Comparison of ENCODE assay signal across 26 cellular contexts in the genomic region with DNA sequence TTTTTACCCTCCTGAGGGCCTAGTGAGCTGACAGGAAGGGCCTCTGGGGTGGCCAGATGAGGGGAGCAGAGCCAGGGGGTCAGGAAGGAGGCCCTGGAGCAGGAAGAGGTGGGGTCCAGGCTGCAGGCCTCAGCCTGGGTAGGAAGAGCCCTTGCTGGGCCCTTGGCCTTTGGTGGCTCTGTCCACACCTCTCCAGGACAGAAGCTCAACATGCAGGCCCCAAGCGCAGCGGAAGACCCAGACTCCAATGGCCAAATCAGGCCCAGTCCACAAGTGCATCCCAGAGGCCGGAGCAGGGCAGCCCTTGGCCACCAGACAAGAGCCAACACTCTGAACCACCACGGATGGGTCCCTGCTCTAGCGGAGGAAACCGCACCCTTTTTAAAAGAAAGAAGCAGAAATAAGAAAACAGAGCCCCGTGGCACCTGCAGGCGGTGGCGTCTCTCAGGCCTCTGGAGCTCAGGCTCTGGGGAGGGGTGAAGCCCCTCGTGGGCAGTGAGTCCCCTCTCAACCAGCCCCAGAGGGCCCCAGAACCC. TPM values are rescaled to one million over a fixed set of nuclear protein-coding genes. Genes with fewer than 3 reads are reported as not detected.
DNase-seq lines count a peak whose midpoint lies in the region; ATAC-seq and TF ChIP-seq lines count a peak whose summit lies in the region.
"Had no signal": no experiment of that assay in that cellular context is flagged by ENCODE, and none has a peak within 500 bp of the region (broad histone marks: within the 10 kb centered on the region; RNA-seq: fewer than 3 reads in every experiment).

No MANE protein-coding gene starts in this region.

- DNase-seq in posterior vena cava (ENCODE audit: low spot score) (peak; percentile 72), HPDE6-E6E7 (ENCODE audit: extremely low spot score) (no peak), foreskin melanocyte (no peak), MM.1S (no peak)
- no peak for DNase-seq in stimulated activated naive CD8-positive, alpha-beta T cell treated with anti-CD3 and anti-CD28 coated beads, Interleukin-15, Interleukin-2, amounts not matched to agents 100 U/mL and 50 U/mL, for 24 hours
- DNase-seq: activated CD4-positive, alpha-beta memory T cell treated with anti-CD3 and anti-CD28 coated beads for 36 hours; activated CD4-positive, CD25-positive, alpha-beta regulatory T cell; activated gamma-delta T cell; effector memory CD8-positive, alpha-beta T cell; glutamatergic neuron; HCEC 1CT; NCI-H1417; NCI-H526 treated with DMSO at 0.1 percent for 48 hours; RPMI8226; stimulated activated CD4-positive, alpha-beta T cell treated with anti-CD3 and anti-CD28 coated beads, Interleukin-4, amount 100 ng/mL, for 24 hours; stimulated activated naive CD8-positive, alpha-beta T cell treated with anti-CD3 and anti-CD28 coated beads, Interleukin-15, amount 100 ng/mL, for 72 hours; T-helper 9 cell had no signal

- H3K27ac ChIP-seq in BLaER1 (0 out of 2 replicates have a peak overlapping the region, but pooled peaks have one; percentile 40), cingulate gyrus (ENCODE audit: low read depth, low read length) (peak overlapping the region; percentile 65), layer of hippocampus (ENCODE audit: low read depth, low read length) (peak overlapping the region; percentile 78), MM.1S (ENCODE audit: low read length) (no peak overlapping the region)

- H3K9ac ChIP-seq in BLaER1 (no peak overlapping the region; the same call in 1 of the 2 replicates), MM.1S (ENCODE audit: low read length) (no peak overlapping the region)

- intact Hi-C loops in posterior vena cava (cut with DNase I): loop anchor here in 1 of 2 donors (10.0 kb wide), 1 partner anchor 62 kb away; no protein-coding TSS in a partner anchor

- ATAC-seq in stimulated activated naive CD8-positive, alpha-beta T cell treated with anti-CD3 and anti-CD28 coated beads, Interleukin-15, Interleukin-2, amounts not matched to agents 100 U/mL and 50 U/mL, for 24 hours: no peak
- ATAC-seq: effector memory CD8-positive, alpha-beta T cell; stimulated activated naive CD8-positive, alpha-beta T cell treated with anti-CD3 and anti-CD28 coated beads, Interleukin-15, amount 100 ng/mL, for 72 hours had no signal

- no peaks in the 10 kb centered on the region for H3K36me3 ChIP-seq in BLaER1
- H3K36me3 ChIP-seq in MM.1S (replicated peaks; ENCODE audit: insufficient read depth, low read length): no peaks in the 10 kb centered on the region
- H3K36me3 ChIP-seq: esophagus muscularis mucosa had no signal

- H3K9me2 ChIP-seq in MM.1S (replicated peaks; ENCODE audit: insufficient read depth, low read length): no peaks in the 10 kb centered on the region

- TF ChIP-seq CTCF in MM.1S (IDR thresholded peaks at IDR 0.05; ENCODE audit: low read length): no peak

- no peak overlapping the region for H3K4me3 ChIP-seq in BLaER1
- H3K4me3 ChIP-seq in MM.1S (ENCODE audit: low read length): no peak overlapping the region
- H3K4me3 ChIP-seq: esophagus muscularis mucosa, mucosa of descending colon had no signal

- no peaks in the 10 kb centered on the region for H3K79me2 ChIP-seq in MM.1S (ENCODE audit: low read length)

- no peaks in the 10 kb centered on the region for H3F3A ChIP-seq in MM.1S (ENCODE audit: insufficient read depth, low read length)

- H4K20me1 ChIP-seq in BLaER1 (no peaks in the 10 kb centered on the region), MM.1S (ENCODE audit: insufficient read depth, low read length) (no peaks in the 10 kb centered on the region)

- peak overlapping the region; percentile 72 for H3K4me2 ChIP-seq in BLaER1
- no peak overlapping the region for H3K4me2 ChIP-seq in MM.1S (ENCODE audit: low read depth, low read length)

- H3K4me1 ChIP-seq in BLaER1 (peaks cover 59% of the 10 kb centered on the region), MM.1S (ENCODE audit: low read length) (no peaks in the 10 kb centered on the region)

- H3K27me3 ChIP-seq in BLaER1 (peaks cover 13% of the 10 kb centered on the region), layer of hippocampus (ENCODE audit: control insufficient read depth, insufficient read depth, low read length) (no peaks in the 10 kb centered on the region), MM.1S (replicated peaks; ENCODE audit: insufficient read depth, low read length) (no peaks in the 10 kb centered on the region)
- H3K27me3 ChIP-seq: esophagus muscularis mucosa had no signal

- peaks cover 12% of the 10 kb centered on the region; the same call in 1 of the 2 replicates for H3K9me3 ChIP-seq in BLaER1
- H3K9me3 ChIP-seq in MM.1S (replicated peaks; ENCODE audit: insufficient read depth, low read length): no peaks in the 10 kb centered on the region
- H3K9me3 ChIP-seq: esophagus muscularis mucosa, mucosa of descending colon had no signal

- H2AFZ ChIP-seq in MM.1S (ENCODE audit: low read length): no peak overlapping the region

RNA-seq across cellular contexts. Expression of a gene that starts 52.8 kb away (rescaled TPM):
- not detected for total RNA-seq in posterior vena cava
- total RNA-seq: activated CD4-positive, alpha-beta memory T cell treated with anti-CD3 and anti-CD28 coated beads for 36 hours; B cell; esophagus muscularis mucosa; lower leg skin; occipital lobe; ureter had no signal
